Comparison of ENCODE assay signal across 9 cellular contexts in genomic region chr3:52537726-52538421, GRCh38. TPM values are rescaled to one million over a fixed set of nuclear protein-coding genes. Genes with fewer than 3 reads are reported as not detected.
DNase-seq lines count a peak whose midpoint lies in the region; ATAC-seq and TF ChIP-seq lines count a peak whose summit lies in the region.
"Had no signal": no experiment of that assay in that cellular context is flagged by ENCODE, and none has a peak within 500 bp of the region (broad histone marks: within the 10 kb centered on the region; RNA-seq: fewer than 3 reads in every experiment).

No MANE protein-coding gene starts in this region.

- peaks cover 13% of the 10 kb centered on the region for H3K36me3 Mint-ChIP-seq in activated naive CD4-positive, alpha-beta T cell treated with anti-CD3 and anti-CD28 coated beads, Interleukin-2, amount 50 U/mL, for 24 hours
- peaks cover 18% of the 10 kb centered on the region for H3K36me3 Mint-ChIP-seq in type B pancreatic cell

- DNase-seq in activated naive CD4-positive, alpha-beta T cell treated with anti-CD3 and anti-CD28 coated beads, Interleukin-2, amount 50 U/mL, for 16 hours = no peak
- DNase-seq in ascending aorta (ENCODE audit: low spot score in 2 of 2) = no peak
- DNase-seq in lower lobe of right lung = no peak
- no peak for DNase-seq in type B pancreatic cell (ENCODE audit: extremely low spot score, unreplicated experiment)
- DNase-seq in DMS79 treated with DMSO at 0.1 percent for 48 hours (lab: John Stamatoyannopoulos, UW) = no peak
- no peak for DNase-seq in AG08396 (ENCODE audit: low spot score)

- peaks cover 0 to 10% of the 10 kb centered on the region in 2 donors for H3K36me3 ChIP-seq in ascending aorta
- H3K36me3 ChIP-seq in lower lobe of right lung = peaks cover 22% of the 10 kb centered on the region

- peak overlapping the region; percentile 85 for H3K27ac Mint-ChIP-seq in activated naive CD4-positive, alpha-beta T cell treated with anti-CD3 and anti-CD28 coated beads, Interleukin-2, amount 50 U/mL, for 24 hours
- peak overlapping the region; percentile 98 for H3K27ac Mint-ChIP-seq in type B pancreatic cell

- H3K4me1 Mint-ChIP-seq in activated naive CD4-positive, alpha-beta T cell treated with anti-CD3 and anti-CD28 coated beads, Interleukin-2, amount 50 U/mL, for 24 hours = peaks cover 47% of the 10 kb centered on the region
- peaks cover 35% of the 10 kb centered on the region for H3K4me1 Mint-ChIP-seq in type B pancreatic cell (ENCODE audit: unreplicated experiment)

- peak overlapping the region; percentile 80 to 86 for H3K27ac ChIP-seq in ascending aorta
- peak overlapping the region; percentile 89 for H3K27ac ChIP-seq in lower lobe of right lung

- H3K9me3 ChIP-seq in ascending aorta = no peaks in the 10 kb centered on the region
- H3K9me3 ChIP-seq in lower lobe of right lung = no peaks in the 10 kb centered on the region

- no peak for ATAC-seq in lower lobe of right lung
- ATAC-seq in HG02852 (IDR thresholded peaks at IDR 0.05; ENCODE audit: unreplicated experiment) = no peak

- H3K4me1 ChIP-seq in ascending aorta (peaks cover 11 to 23% of the 10 kb centered on the region in 2 donors), lower lobe of right lung (peaks cover 58% of the 10 kb centered on the region)

- H3K27me3 Mint-ChIP-seq in activated naive CD4-positive, alpha-beta T cell treated with anti-CD3 and anti-CD28 coated beads, Interleukin-2, amount 50 U/mL, for 24 hours = no peaks in the 10 kb centered on the region
- H3K27me3 Mint-ChIP-seq in type B pancreatic cell = no peaks in the 10 kb centered on the region

- H3K4me3 ChIP-seq in ascending aorta (peak overlapping the region; percentile 74 to 78), lower lobe of right lung (peak overlapping the region; percentile 68)

- no peak for TF ChIP-seq CTCF in ascending aorta (IDR thresholded peaks at IDR 0.05)
- TF ChIP-seq CTCF in lower lobe of right lung (IDR thresholded peaks at IDR 0.05) = no peak
- TF ChIP-seq CTCF in type B pancreatic cell (conservative IDR thresholded peaks at IDR 0.05) = no peak

- H3K9me3 Mint-ChIP-seq in activated naive CD4-positive, alpha-beta T cell treated with anti-CD3 and anti-CD28 coated beads, Interleukin-2, amount 50 U/mL, for 24 hours = no peaks in the 10 kb centered on the region
- no peaks in the 10 kb centered on the region for H3K9me3 Mint-ChIP-seq in type B pancreatic cell

- peak overlapping the region; percentile 100 for H3K4me3 Mint-ChIP-seq in activated naive CD4-positive, alpha-beta T cell treated with anti-CD3 and anti-CD28 coated beads, Interleukin-2, amount 50 U/mL, for 24 hours
- H3K4me3 Mint-ChIP-seq in type B pancreatic cell = peak overlapping the region; percentile 99

- H3K27me3 ChIP-seq in ascending aorta (no peaks in the 10 kb centered on the region), lower lobe of right lung (ENCODE audit: low read depth) (no peaks in the 10 kb centered on the region)

- intact Hi-C loops in ascending aorta (cut with DNase I) (loop anchor here (2.0 to 10.0 kb wide), 5 partner anchors 65 to 386 kb away; partner anchors contain the start of genes GNL3, NISCH, PBRM1 and POC1A), lower lobe of right lung (cut with DNase I) (no loop called here)

RNA-seq across cellular contexts. Expression of gene UQCC5, which starts 1.5 kb away (rescaled TPM):
- total RNA-seq in ascending aorta = not detected
- total RNA-seq in lower lobe of right lung = 16.3 TPM
- 19.0 and 22.8 TPM in 2 replicates for total RNA-seq in type B pancreatic cell (ENCODE audit: low replicate concordance)

RNA-seq across cellular contexts. Expression of gene NT5DC2, which starts 4.2 kb away (rescaled TPM):
- total RNA-seq in ascending aorta (95.5 TPM), lower lobe of right lung (28.5 TPM), type B pancreatic cell (ENCODE audit: low replicate concordance) (105 and 231 TPM in 2 replicates)

RNA-seq across cellular contexts. Expression of gene STAB1, which starts 42.7 kb away (rescaled TPM):
- total RNA-seq in ascending aorta (363 TPM), lower lobe of right lung (133 TPM), type B pancreatic cell (ENCODE audit: low replicate concordance) (0.12 TPM in 1 of 2 replicates, not detected in the other)
- total RNA-seq: NCI-H460 had no signal

Comparison
In these comparisons a context has a peak if more than half of its experiments do, and no peak if none do; other contexts are left out.
1. RNA of gene UQCC5, which starts 1.5 kb away (total RNA-seq): 19.0 to 22.8 TPM in type B pancreatic cell and 16.3 TPM in lower lobe of right lung (single experiment); not detected in ascending aorta (single experiment); every median in the first group is over 10 times any median in the second.
2. RNA of gene STAB1, which starts 42.7 kb away (total RNA-seq): 363 TPM in ascending aorta (single experiment) and 133 TPM in lower lobe of right lung (single experiment); 0.12 TPM in type B pancreatic cell; every median in the first group is over 100 times any median in the second.